In the genomic region with DNA sequence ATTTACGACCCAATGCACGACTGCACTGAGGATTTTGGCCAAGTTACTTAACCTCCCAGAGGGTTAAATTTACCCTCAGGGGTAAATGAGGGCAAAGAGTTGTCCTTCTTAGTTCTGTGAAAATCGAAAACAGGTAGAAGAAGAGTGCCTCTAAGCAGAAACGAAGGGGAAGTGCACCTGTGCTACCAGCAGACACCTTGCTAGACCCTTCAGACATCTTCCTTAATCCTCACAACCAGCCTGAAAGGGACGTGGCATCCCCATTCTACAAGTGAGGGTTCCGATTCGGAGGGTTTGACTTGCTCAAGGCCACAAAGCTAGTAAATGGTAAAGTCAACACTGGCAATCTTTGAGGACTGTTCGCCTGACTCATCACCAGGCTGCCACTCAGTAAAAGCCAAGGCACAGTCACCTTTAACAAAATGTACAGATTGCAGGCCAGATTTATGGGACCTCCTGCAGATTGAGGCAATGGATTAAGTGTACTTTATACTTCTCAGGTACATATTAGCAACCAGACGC, we compare ENCODE assay signal across 8 cellular contexts. TPM values are rescaled to one million over a fixed set of nuclear protein-coding genes. Genes with fewer than 3 reads are reported as not detected.
DNase-seq lines count a peak whose midpoint lies in the region; ATAC-seq lines count a peak whose summit lies in the region.

No MANE protein-coding gene starts in this region.

- H3K4me3 Mint-ChIP-seq in activated naive CD8-positive, alpha-beta T cell treated with anti-CD3 and anti-CD28 coated beads, Interleukin-2, amount 50 U/mL, for 24 hours: peak overlapping the region; percentile 68
- H3K4me3 Mint-ChIP-seq in stimulated activated effector memory CD8-positive, alpha-beta T cell treated with anti-CD3 and anti-CD28 coated beads, Interleukin-12 subunit alpha, Interleukin-12 subunit beta, amount 100 ng/mL, for 72 hours: peak overlapping the region; percentile 70

- no peaks in the 10 kb centered on the region for H3K36me3 Mint-ChIP-seq in activated naive CD8-positive, alpha-beta T cell treated with anti-CD3 and anti-CD28 coated beads, Interleukin-2, amount 50 U/mL, for 24 hours (ENCODE audit: low read depth)
- H3K36me3 Mint-ChIP-seq in stimulated activated effector memory CD8-positive, alpha-beta T cell treated with anti-CD3 and anti-CD28 coated beads, Interleukin-12 subunit alpha, Interleukin-12 subunit beta, amount 100 ng/mL, for 72 hours: peaks cover 6% of the 10 kb centered on the region

- H3K27me3 Mint-ChIP-seq in activated naive CD8-positive, alpha-beta T cell treated with anti-CD3 and anti-CD28 coated beads, Interleukin-2, amount 50 U/mL, for 24 hours: no peaks in the 10 kb centered on the region

- H3K27ac Mint-ChIP-seq in activated naive CD8-positive, alpha-beta T cell treated with anti-CD3 and anti-CD28 coated beads, Interleukin-2, amount 50 U/mL, for 24 hours: peak overlapping the region; percentile 79
- H3K27ac Mint-ChIP-seq in stimulated activated effector memory CD8-positive, alpha-beta T cell treated with anti-CD3 and anti-CD28 coated beads, Interleukin-12 subunit alpha, Interleukin-12 subunit beta, amount 100 ng/mL, for 72 hours: peak overlapping the region; percentile 96

- in situ Hi-C loops in G401 (cut with HindIII; ENCODE audit: low sequenced_read_pairs): no loop called here

- no peaks in the 10 kb centered on the region for H3K9me3 Mint-ChIP-seq in activated naive CD8-positive, alpha-beta T cell treated with anti-CD3 and anti-CD28 coated beads, Interleukin-2, amount 50 U/mL, for 24 hours
- H3K9me3 Mint-ChIP-seq in stimulated activated effector memory CD8-positive, alpha-beta T cell treated with anti-CD3 and anti-CD28 coated beads, Interleukin-12 subunit alpha, Interleukin-12 subunit beta, amount 100 ng/mL, for 72 hours: no peaks in the 10 kb centered on the region

- peaks cover 60% of the 10 kb centered on the region for H3K4me1 Mint-ChIP-seq in activated naive CD8-positive, alpha-beta T cell treated with anti-CD3 and anti-CD28 coated beads, Interleukin-2, amount 50 U/mL, for 24 hours
- peaks cover 58% of the 10 kb centered on the region for H3K4me1 Mint-ChIP-seq in stimulated activated effector memory CD8-positive, alpha-beta T cell treated with anti-CD3 and anti-CD28 coated beads, Interleukin-12 subunit alpha, Interleukin-12 subunit beta, amount 100 ng/mL, for 72 hours

- DNase-seq in G401 (ENCODE audit: low spot score) (peak; percentile 70), NCI-H446 treated with DMSO at 0.1 percent for 48 hours (lab: John Stamatoyannopoulos, UW) (peak; percentile 11), iPS-NIHi11 (ENCODE audit: low spot score) (peak; percentile 16), NCI-H2081 treated with DMSO at 0.1 percent for 48 hours (lab: John Stamatoyannopoulos, UW) (no peak), retina (no peak)
- DNase-seq in activated naive CD8-positive, alpha-beta T cell treated with anti-CD3 and anti-CD28 coated beads, Interleukin-2, amount 50 U/mL, for 24 hours: peak; percentile 22
- DNase-seq in stimulated activated effector memory CD8-positive, alpha-beta T cell treated with anti-CD3 and anti-CD28 coated beads, Interleukin-12 subunit alpha, Interleukin-12 subunit beta, amount 100 ng/mL, for 72 hours (ENCODE audit: low spot score in 2 of 2): peak in 1 of 2 donors; percentile 61

- no peak for ATAC-seq in activated naive CD8-positive, alpha-beta T cell treated with anti-CD3 and anti-CD28 coated beads, Interleukin-2, amount 50 U/mL, for 24 hours
- ATAC-seq in stimulated activated effector memory CD8-positive, alpha-beta T cell treated with anti-CD3 and anti-CD28 coated beads, Interleukin-12 subunit alpha, Interleukin-12 subunit beta, amount 100 ng/mL, for 72 hours: peak; percentile 20
- ATAC-seq in HG03039 (IDR thresholded peaks at IDR 0.05; ENCODE audit: unreplicated experiment): no peak

RNA-seq across cellular contexts. Expression of a gene that starts 1.6 kb away (rescaled TPM):
- 197 and 253 TPM in 2 replicates for total RNA-seq in G401 (2014; rRNA removed; shearing (Covaris generic))

RNA-seq across cellular contexts. Expression of a gene that starts 57.7 kb away (rescaled TPM):
- total RNA-seq in G401 (2014; rRNA removed; shearing (Covaris generic)): 44.1 and 59.4 TPM in 2 replicates

Comparison
In these comparisons a context has a peak if more than half of its experiments do, and no peak if none do; other contexts are left out.
1. DNase-seq: peak in G401 (single experiment), NCI-H446 treated with DMSO at 0.1 percent for 48 hours (single experiment), activated naive CD8-positive, alpha-beta T cell treated with anti-CD3 and anti-CD28 coated beads, Interleukin-2, amount 50 U/mL, for 24 hours (single experiment) and iPS-NIHi11 (single experiment); none in NCI-H2081 treated with DMSO at 0.1 percent for 48 hours (single experiment) and retina (single experiment).